ENCODE assay signal across 8 cellular contexts in the genomic region with DNA sequence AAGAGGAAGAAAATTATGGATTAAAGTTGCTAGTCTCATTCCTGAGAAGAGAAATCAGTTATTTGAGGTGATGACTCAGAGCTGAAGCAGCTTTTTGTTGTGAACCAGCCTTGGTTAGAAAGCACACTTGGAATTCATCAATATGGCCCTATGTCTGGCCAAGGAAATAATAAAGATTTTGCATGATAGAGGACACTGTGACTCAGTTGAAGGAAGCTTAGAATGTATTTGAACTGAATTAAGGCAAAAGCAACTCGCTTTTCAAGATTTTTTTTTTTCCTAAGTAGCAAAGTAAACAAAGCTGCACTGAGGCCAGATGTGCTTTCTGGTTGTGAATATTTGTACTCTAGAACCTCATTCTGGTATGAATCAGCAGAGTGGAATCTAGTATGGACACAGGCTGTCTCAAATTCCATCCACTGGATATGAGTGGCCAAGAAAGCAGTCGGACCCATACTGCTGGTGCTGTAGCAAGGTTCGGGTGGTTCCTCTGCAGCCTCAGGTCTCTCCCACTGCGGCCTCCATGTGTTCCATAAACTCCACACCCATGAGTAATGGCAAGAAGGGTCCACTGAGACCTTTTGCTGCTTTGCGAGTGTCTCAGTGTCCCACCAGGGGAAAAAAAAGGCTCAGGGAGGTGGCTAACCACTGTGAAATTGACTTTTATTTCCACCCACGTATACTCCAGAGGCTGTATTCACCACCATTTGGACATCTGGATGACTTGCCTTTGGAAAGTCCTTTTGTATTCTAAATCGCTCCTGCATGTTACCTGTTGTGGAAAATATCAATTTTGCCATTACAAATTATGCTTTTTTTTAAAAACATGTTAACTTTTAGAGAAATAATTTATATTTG. TPM values are rescaled to one million over a fixed set of nuclear protein-coding genes. Genes with fewer than 3 reads are reported as not detected.
DNase-seq lines count a peak whose midpoint lies in the region; ATAC-seq and TF ChIP-seq lines count a peak whose summit lies in the region.

No MANE protein-coding gene starts in this region.

- peak overlapping the region; percentile 65 for H3K4me3 Mint-ChIP-seq in activated T-cell treated with anti-CD3 and anti-CD28 coated beads, Interleukin-2, amount 50 U/mL, for 24 hours
- H3K4me3 Mint-ChIP-seq in activated naive CD8-positive, alpha-beta T cell treated with anti-CD3 and anti-CD28 coated beads, Interleukin-2, amount 10 ng/mL, durations not matched to agents 7 days and 5 days = peak overlapping the region; percentile 82
- H3K4me3 Mint-ChIP-seq in immature natural killer cell = peak overlapping the region; percentile 56 to 81 (median 74)

- peaks cover 93% of the 10 kb centered on the region for H3K36me3 Mint-ChIP-seq in activated T-cell treated with anti-CD3 and anti-CD28 coated beads, Interleukin-2, amount 50 U/mL, for 24 hours (ENCODE audit: low read depth)
- peaks cover 60% of the 10 kb centered on the region for H3K36me3 Mint-ChIP-seq in activated naive CD8-positive, alpha-beta T cell treated with anti-CD3 and anti-CD28 coated beads, Interleukin-2, amount 10 ng/mL, durations not matched to agents 7 days and 5 days
- peaks cover 13 to 42% (median 22%) of the 10 kb centered on the region in 3 donors for H3K36me3 Mint-ChIP-seq in immature natural killer cell

- no peak overlapping the region for H3K4me3 ChIP-seq in suprapubic skin

- no peak for TF ChIP-seq CTCF in suprapubic skin (IDR thresholded peaks at IDR 0.05)

- no peaks in the 10 kb centered on the region for H3K27me3 ChIP-seq in suprapubic skin

- WGBS in suprapubic skin = 71% methylated on average over 7 of the region's 7 CpGs

- peaks cover 23% of the 10 kb centered on the region for H3K36me3 ChIP-seq in suprapubic skin

- peak overlapping the region; percentile 32 for H3K27ac ChIP-seq in suprapubic skin

- peaks cover 98% of the 10 kb centered on the region for H3K4me1 Mint-ChIP-seq in activated T-cell treated with anti-CD3 and anti-CD28 coated beads, Interleukin-2, amount 50 U/mL, for 24 hours (ENCODE audit: low read depth)
- H3K4me1 Mint-ChIP-seq in activated naive CD8-positive, alpha-beta T cell treated with anti-CD3 and anti-CD28 coated beads, Interleukin-2, amount 10 ng/mL, durations not matched to agents 7 days and 5 days = peaks cover 85% of the 10 kb centered on the region
- peaks cover 87 to 97% of the 10 kb centered on the region in 2 donors for H3K4me1 Mint-ChIP-seq in immature natural killer cell

- peak overlapping the region; percentile 97 for H3K27ac Mint-ChIP-seq in activated T-cell treated with anti-CD3 and anti-CD28 coated beads, Interleukin-2, amount 50 U/mL, for 24 hours
- H3K27ac Mint-ChIP-seq in activated naive CD8-positive, alpha-beta T cell treated with anti-CD3 and anti-CD28 coated beads, Interleukin-2, amount 10 ng/mL, durations not matched to agents 7 days and 5 days = peak overlapping the region; percentile 96
- peak overlapping the region; percentile 91 to 99 (median 95) for H3K27ac Mint-ChIP-seq in immature natural killer cell

- no peaks in the 10 kb centered on the region for H3K9me3 Mint-ChIP-seq in activated T-cell treated with anti-CD3 and anti-CD28 coated beads, Interleukin-2, amount 50 U/mL, for 24 hours
- H3K9me3 Mint-ChIP-seq in activated naive CD8-positive, alpha-beta T cell treated with anti-CD3 and anti-CD28 coated beads, Interleukin-2, amount 10 ng/mL, durations not matched to agents 7 days and 5 days = no peaks in the 10 kb centered on the region
- no peaks in the 10 kb centered on the region for H3K9me3 Mint-ChIP-seq in immature natural killer cell

- H3K27me3 Mint-ChIP-seq in activated T-cell treated with anti-CD3 and anti-CD28 coated beads, Interleukin-2, amount 50 U/mL, for 24 hours = no peaks in the 10 kb centered on the region
- no peaks in the 10 kb centered on the region for H3K27me3 Mint-ChIP-seq in activated naive CD8-positive, alpha-beta T cell treated with anti-CD3 and anti-CD28 coated beads, Interleukin-2, amount 10 ng/mL, durations not matched to agents 7 days and 5 days
- H3K27me3 Mint-ChIP-seq in immature natural killer cell (ENCODE audit: low read depth in 3 of 3) = peaks cover 0 to 10% (median 0%) of the 10 kb centered on the region in 3 donors

- TF ChIP-seq EP300 in suprapubic skin (IDR thresholded peaks at IDR 0.05) = no peak

- no peak for ATAC-seq in activated naive CD8-positive, alpha-beta T cell treated with anti-CD3 and anti-CD28 coated beads, Interleukin-2, amount 10 ng/mL, durations not matched to agents 7 days and 5 days (ENCODE audit: low read depth)

- H3K9me3 ChIP-seq in suprapubic skin = no peaks in the 10 kb centered on the region

- DNase-seq in activated T-cell treated with anti-CD3 and anti-CD28 coated beads, Interleukin-2, amount 50 U/mL, for 24 hours = no peak
- DNase-seq in activated T-cell treated with anti-CD3 and anti-CD28 coated beads, Interleukin-2, amount 50 U/mL, for 48 hours = no peak
- no peak for DNase-seq in activated naive CD8-positive, alpha-beta T cell treated with anti-CD3 and anti-CD28 coated beads, Interleukin-2, amount 10 ng/mL, durations not matched to agents 7 days and 5 days
- DNase-seq in immature natural killer cell = no peak
- DNase-seq in suprapubic skin (ENCODE audit: low spot score in 2 of 2) = no peak
- no peak for DNase-seq in middle frontal gyrus (ENCODE audit: extremely low spot score, low spot score)
- no peak for DNase-seq in NCI-H2196 treated with DMSO at 0.1 percent for 48 hours (lab: John Stamatoyannopoulos, UW; ENCODE audit: unreplicated experiment)
- DNase-seq in activated CD4-positive, alpha-beta T cell treated with anti-CD3 and anti-CD28 coated beads, Interleukin-2, amount 50 U/mL, for 4 hours = no peak

- TF ChIP-seq POLR2A in suprapubic skin (IDR thresholded peaks at IDR 0.05) = no peak

- POLR2A ChIA-PET in activated naive CD8-positive, alpha-beta T cell treated with anti-CD3 and anti-CD28 coated beads, Interleukin-2, amount 10 ng/mL, durations not matched to agents 7 days and 5 days (lab: Charles Lee) = interaction anchor here (0.8 to 3.5 kb wide), 16 partner anchors 12 to 55 kb away, joined by 3 to 47 read pairs (median 4); a partner anchor contains a TSS

- peaks cover 62% of the 10 kb centered on the region for H3K4me1 ChIP-seq in suprapubic skin

RNA-seq across cellular contexts. Expression of a gene that starts 53.1 kb away (rescaled TPM):
- total RNA-seq in activated naive CD8-positive, alpha-beta T cell treated with anti-CD3 and anti-CD28 coated beads, Interleukin-2, amount 10 ng/mL, durations not matched to agents 7 days and 5 days = 10 to 100 TPM; 86.9 to 92.2 TPM
- polyA plus RNA-seq in immature natural killer cell = 100 to 1,000 TPM in 1 of 3 donors, 10 to 100 TPM in 2; 36.8 to 101 (median 43.6) TPM
- total RNA-seq in suprapubic skin = 10 to 100 TPM; 63.7 to 84.3 (median 83.3) TPM
